8 cellular contexts compared by ENCODE assay signal in genomic region chr6:2245954-2246863, GRCh38. TPM values are rescaled to one million over a fixed set of nuclear protein-coding genes. Genes with fewer than 3 reads are reported as not detected.
A peak's percentile ranks its signal among the peaks of the same experiment; 100 is the strongest.
DNase-seq lines count a peak whose midpoint lies in the region; ATAC-seq and TF ChIP-seq lines count a peak whose summit lies in the region.

No MANE protein-coding gene starts in this region.

- H3K4me3 ChIP-seq in epithelial cell of esophagus (ENCODE audit: low read length) (peak overlapping the region; percentile 81), mucosa of rectum (ENCODE audit: low read length in 2 of 2) (peak overlapping the region; percentile 94 to 97)

- no peaks in the 10 kb centered on the region for H3K27me3 Mint-ChIP-seq in activated CD8-positive, alpha-beta T cell treated with anti-CD3 and anti-CD28 coated beads for 36 hours
- no peaks in the 10 kb centered on the region for H3K27me3 Mint-ChIP-seq in stimulated activated naive CD8-positive, alpha-beta T cell treated with anti-CD3 and anti-CD28 coated beads, Interleukin-15, amount 100 ng/mL, for 72 hours

- peaks cover 0 to 6% of the 10 kb centered on the region in 2 donors for H3K36me3 ChIP-seq in mucosa of rectum (ENCODE audit: control insufficient read depth in 2 of 2, insufficient read depth in 2 of 2, low read length in 2 of 2)

- DNase-seq in activated CD4-positive, CD25-positive, alpha-beta regulatory T cell treated with anti-CD3 and anti-CD28 coated beads, Interleukin-2, amount 50 U/mL, for 16 hours (ENCODE audit: low read depth, low spot score) = peak; percentile 9
- peak; percentile 18 for DNase-seq in NCI-H2227 treated with DMSO at 0.1 percent for 48 hours (lab: John Stamatoyannopoulos, UW)
- peak; percentile 61 for DNase-seq in activated CD8-positive, alpha-beta T cell treated with anti-CD3 and anti-CD28 coated beads for 36 hours
- DNase-seq in epithelial cell of esophagus (ENCODE audit: low read depth) = peak; percentile 92
- peak in 1 of 2 donors; percentile 35 for DNase-seq in stimulated activated naive CD8-positive, alpha-beta T cell treated with anti-CD3 and anti-CD28 coated beads, Interleukin-15, amount 100 ng/mL, for 72 hours

- CTCF ChIA-PET in activated CD8-positive, alpha-beta T cell treated with anti-CD3 and anti-CD28 coated beads for 36 hours (lab: Charles Lee) = interaction anchor here (1.0 kb wide), 1 partner anchor 108 kb away, joined by 3 read pairs; no protein-coding TSS in a partner anchor

- peaks cover 22% of the 10 kb centered on the region for H3K36me3 Mint-ChIP-seq in activated CD8-positive, alpha-beta T cell treated with anti-CD3 and anti-CD28 coated beads for 36 hours (ENCODE audit: low read depth)

- intact Hi-C loops in activated CD8-positive, alpha-beta T cell treated with anti-CD3 and anti-CD28 coated beads for 36 hours (cut with micrococcal nuclease) = no loop called here

- peak overlapping the region; percentile 97 for H3K27ac Mint-ChIP-seq in activated CD8-positive, alpha-beta T cell treated with anti-CD3 and anti-CD28 coated beads for 36 hours
- peak overlapping the region; percentile 96 to 98 for H3K27ac Mint-ChIP-seq in stimulated activated naive CD8-positive, alpha-beta T cell treated with anti-CD3 and anti-CD28 coated beads, Interleukin-15, amount 100 ng/mL, for 72 hours

- H3K9me3 Mint-ChIP-seq in activated CD8-positive, alpha-beta T cell treated with anti-CD3 and anti-CD28 coated beads for 36 hours = no peaks in the 10 kb centered on the region
- no peaks in the 10 kb centered on the region for H3K9me3 Mint-ChIP-seq in stimulated activated naive CD8-positive, alpha-beta T cell treated with anti-CD3 and anti-CD28 coated beads, Interleukin-15, amount 100 ng/mL, for 72 hours

- peaks cover 54% of the 10 kb centered on the region for H3K4me1 Mint-ChIP-seq in activated CD8-positive, alpha-beta T cell treated with anti-CD3 and anti-CD28 coated beads for 36 hours (ENCODE audit: low read depth)
- H3K4me1 Mint-ChIP-seq in stimulated activated naive CD8-positive, alpha-beta T cell treated with anti-CD3 and anti-CD28 coated beads, Interleukin-15, amount 100 ng/mL, for 72 hours = peaks cover 62% of the 10 kb centered on the region

- peak overlapping the region; percentile 83 to 98 for H3K9ac ChIP-seq in mucosa of rectum (ENCODE audit: low read depth in 1 of 2, low read length in 2 of 2)

- no peak for ATAC-seq in activated CD4-positive, CD25-positive, alpha-beta regulatory T cell treated with anti-CD3 and anti-CD28 coated beads, Interleukin-2, amount 50 U/mL, for 24 hours
- ATAC-seq in HG03045 (IDR thresholded peaks at IDR 0.05; ENCODE audit: unreplicated experiment) = peak; percentile 23
- ATAC-seq in activated CD8-positive, alpha-beta T cell treated with anti-CD3 and anti-CD28 coated beads for 36 hours = peak; percentile 1
- peak; percentile 3 for ATAC-seq in stimulated activated naive CD8-positive, alpha-beta T cell treated with anti-CD3 and anti-CD28 coated beads, Interleukin-15, amount 100 ng/mL, for 72 hours

- H3K4me3 Mint-ChIP-seq in activated CD8-positive, alpha-beta T cell treated with anti-CD3 and anti-CD28 coated beads for 36 hours = peak overlapping the region; percentile 94
- H3K4me3 Mint-ChIP-seq in stimulated activated naive CD8-positive, alpha-beta T cell treated with anti-CD3 and anti-CD28 coated beads, Interleukin-15, amount 100 ng/mL, for 72 hours = peak overlapping the region; percentile 88 to 94

- H3K9me3 ChIP-seq in mucosa of rectum (ENCODE audit: control insufficient read depth in 2 of 2, low read length in 2 of 2) = no peaks in the 10 kb centered on the region

- H3K27me3 ChIP-seq in mucosa of rectum (ENCODE audit: control insufficient read depth in 2 of 2, insufficient read depth in 2 of 2, low read length in 2 of 2) = no peaks in the 10 kb centered on the region

- TF ChIP-seq CTCF in activated CD8-positive, alpha-beta T cell treated with anti-CD3 and anti-CD28 coated beads for 36 hours (IDR thresholded peaks at IDR 0.05) = no peak
- TF ChIP-seq CTCF in epithelial cell of esophagus (IDR thresholded peaks at IDR 0.05; ENCODE audit: insufficient read depth, low read depth, low read length, missing control alignments) = no peak

- peaks cover 13 to 30% of the 10 kb centered on the region in 2 donors for H3K4me1 ChIP-seq in mucosa of rectum (ENCODE audit: control insufficient read depth in 2 of 2, insufficient read depth in 2 of 2, low read length in 2 of 2)

- H3K27ac ChIP-seq in mucosa of rectum (ENCODE audit: low read depth in 2 of 2, low read length in 2 of 2) = peak overlapping the region; percentile 97 to 98

- POLR2A ChIA-PET in activated CD8-positive, alpha-beta T cell treated with anti-CD3 and anti-CD28 coated beads for 36 hours (lab: Charles Lee) = no interaction called here

RNA-seq across cellular contexts. Expression of gene GMDS, which starts 0.8 kb away (rescaled TPM):
- 10 to 100 TPM; 36.6 to 42.8 TPM for total RNA-seq in activated CD8-positive, alpha-beta T cell treated with anti-CD3 and anti-CD28 coated beads for 36 hours

Comparison
In these comparisons a context has a peak if more than half of its experiments do, and no peak if none do; other contexts are left out.
1. ATAC-seq: peak in HG03045 (single experiment), activated CD8-positive, alpha-beta T cell treated with anti-CD3 and anti-CD28 coated beads for 36 hours (single experiment) and stimulated activated naive CD8-positive, alpha-beta T cell treated with anti-CD3 and anti-CD28 coated beads, Interleukin-15, amount 100 ng/mL, for 72 hours (single experiment); none in activated CD4-positive, CD25-positive, alpha-beta regulatory T cell treated with anti-CD3 and anti-CD28 coated beads, Interleukin-2, amount 50 U/mL, for 24 hours (0 of 2).